ENCODE assay signal across 8 cellular contexts in genomic region chr5:150510460-150511263, GRCh38. TPM values are rescaled to one million over a fixed set of nuclear protein-coding genes. Genes with fewer than 3 reads are reported as not detected.
DNase-seq lines count a peak whose midpoint lies in the region; TF ChIP-seq lines count a peak whose summit lies in the region.
"Had no signal": no experiment of that assay in that cellular context is flagged by ENCODE, and none has a peak within 500 bp of the region (broad histone marks: within the 10 kb centered on the region; RNA-seq: fewer than 3 reads in every experiment).

No MANE protein-coding gene starts in this region.

- no peak overlapping the region for H3K14ac ChIP-seq in mesenchymal stem cell (ENCODE audit: low read length in 2 of 2)

- H3K27ac ChIP-seq in mesenchymal stem cell (ENCODE audit: low read length, poor library complexity, severe bottlenecking) (peak overlapping the region; percentile 55), substantia nigra (ENCODE audit: low read depth, low read length, poor library complexity, severe bottlenecking) (peak overlapping the region; percentile 65)

- H3K4me3 Mint-ChIP-seq in dendritic cell treated with granulocyte-macrophage colony-stimulating factor and Interleukin-4, amounts not matched to agents 40 ng/mL and 50 ng/mL, for 4 days = no peak overlapping the region

- H3K27me3 ChIP-seq in mesenchymal stem cell (ENCODE audit: control insufficient read depth in 1 of 2, insufficient read depth in 1 of 2, low read length in 2 of 2) = no peaks in the 10 kb centered on the region

- no peak overlapping the region for H3K23ac ChIP-seq in mesenchymal stem cell (ENCODE audit: low read length in 2 of 2)

- peak overlapping the region; percentile 15 for H4K8ac ChIP-seq in mesenchymal stem cell (ENCODE audit: low read length)

- H3K4me1 Mint-ChIP-seq in dendritic cell treated with granulocyte-macrophage colony-stimulating factor and Interleukin-4, amounts not matched to agents 40 ng/mL and 50 ng/mL, for 4 days (ENCODE audit: low read depth) = peaks cover 53% of the 10 kb centered on the region

- peak; percentile 31 for DNase-seq in M059J (ENCODE audit: low read depth)
- DNase-seq in mesenchymal stem cell = no peak
- DNase-seq in substantia nigra (lab: John Stamatoyannopoulos, UW) = no peak
- no peak for DNase-seq in lower leg skin (ENCODE audit: low spot score in 2 of 2)
- no peak for DNase-seq in T1000 (lab: John Stamatoyannopoulos, UW)
- no peak for DNase-seq in activated CD4-positive, alpha-beta T cell treated with anti-CD3 and anti-CD28 coated beads for 4 hours
- DNase-seq: NCI-H1105 treated with DMSO at 0.1 percent for 48 hours had no signal

- H2BK12ac ChIP-seq in mesenchymal stem cell (ENCODE audit: low read length in 2 of 2) = peak overlapping the region in 1 of 2 experiments; percentile 56

- H3K4me3 ChIP-seq in mesenchymal stem cell (ENCODE audit: insufficient read depth in 1 of 2, low read depth in 1 of 2, low read length in 2 of 2) = no peak overlapping the region
- H3K4me3 ChIP-seq in lower leg skin (ENCODE audit: low read depth, poor library complexity, severe bottlenecking) = no peak overlapping the region

- no peak overlapping the region for H2BK15ac ChIP-seq in mesenchymal stem cell (ENCODE audit: low read depth, poor library complexity, severe bottlenecking)

- no peak overlapping the region for H3K4me2 ChIP-seq in mesenchymal stem cell (ENCODE audit: low read length, poor library complexity, severe bottlenecking)

- peak overlapping the region; percentile 69 for H3K9ac ChIP-seq in mesenchymal stem cell (ENCODE audit: low read length)

- peak overlapping the region; percentile 12 for H3K27ac Mint-ChIP-seq in dendritic cell treated with granulocyte-macrophage colony-stimulating factor and Interleukin-4, amounts not matched to agents 40 ng/mL and 50 ng/mL, for 4 days

- no peak overlapping the region for H2BK5ac ChIP-seq in mesenchymal stem cell (ENCODE audit: low read depth, low read length, poor library complexity, severe bottlenecking)

- H3K79me1 ChIP-seq in mesenchymal stem cell (replicated peaks; ENCODE audit: low read length, poor library complexity, severe bottlenecking) = no peaks in the 10 kb centered on the region

- H2AFZ ChIP-seq in mesenchymal stem cell (ENCODE audit: low read depth, low read length) = no peak overlapping the region

- no peak overlapping the region for H3K4ac ChIP-seq in mesenchymal stem cell (ENCODE audit: low read depth in 1 of 2, low read length in 2 of 2)

- H4K91ac ChIP-seq in mesenchymal stem cell (ENCODE audit: low read length) = no peak overlapping the region

- H3K4me1 ChIP-seq in mesenchymal stem cell (ENCODE audit: control insufficient read depth, insufficient read depth, low read depth, low read length) = peaks cover 64% of the 10 kb centered on the region

- TF ChIP-seq POLR2A in lower leg skin (IDR thresholded peaks at IDR 0.05) = no peak

- intact Hi-C loops in dendritic cell treated with granulocyte-macrophage colony-stimulating factor and Interleukin-4, amounts not matched to agents 40 ng/mL and 50 ng/mL, for 4 days (cut with micrococcal nuclease) = no loop called here
- intact Hi-C loops in lower leg skin (cut with DNase I; ENCODE audit: low total_unique reads) = no loop called here

- H3K18ac ChIP-seq in mesenchymal stem cell (ENCODE audit: low read depth in 1 of 2, low read length in 2 of 2) = no peak overlapping the region

- H2AK5ac ChIP-seq in mesenchymal stem cell (ENCODE audit: low read length, severe bottlenecking) = peak overlapping the region; percentile 53

- WGBS in mesenchymal stem cell = 75% methylated on average over 11 of the region's 12 CpGs
- WGBS in lower leg skin, 2 donors = 75 to 78% methylated on average over 12 of the region's 12 CpGs

- H2BK120ac ChIP-seq in mesenchymal stem cell (ENCODE audit: low read depth, low read length) = no peak overlapping the region

- H3K9me3 ChIP-seq in mesenchymal stem cell (ENCODE audit: control insufficient read depth, low read length) = no peaks in the 10 kb centered on the region

- peaks cover 6 to 44% of the 10 kb centered on the region in 2 experiments for H3K36me3 ChIP-seq in mesenchymal stem cell (ENCODE audit: control insufficient read depth in 1 of 2, insufficient read depth in 2 of 2, low read depth in 1 of 2, low read length in 2 of 2)

- H3K27me3 Mint-ChIP-seq in dendritic cell treated with granulocyte-macrophage colony-stimulating factor and Interleukin-4, amounts not matched to agents 40 ng/mL and 50 ng/mL, for 4 days = no peaks in the 10 kb centered on the region

- peaks cover 5% of the 10 kb centered on the region for H3K36me3 Mint-ChIP-seq in dendritic cell treated with granulocyte-macrophage colony-stimulating factor and Interleukin-4, amounts not matched to agents 40 ng/mL and 50 ng/mL, for 4 days (ENCODE audit: low read depth)

- no peak for TF ChIP-seq CTCF in lower leg skin (IDR thresholded peaks at IDR 0.05)

- no peaks in the 10 kb centered on the region for H3K9me3 Mint-ChIP-seq in dendritic cell treated with granulocyte-macrophage colony-stimulating factor and Interleukin-4, amounts not matched to agents 40 ng/mL and 50 ng/mL, for 4 days

RNA-seq across cellular contexts. Expression of gene NDST1, which starts 2.7 kb away (rescaled TPM):
- total RNA-seq in M059J (2014; rRNA removed; shearing (Covaris generic)) = 24.3 and 44.2 TPM in 2 replicates
- 64.3 TPM for polyA plus RNA-seq in mesenchymal stem cell (2013, experiment 1 of 2)
- 64.6 TPM for polyA plus RNA-seq in mesenchymal stem cell (2013, experiment 2 of 2)
- total RNA-seq in lower leg skin = 100 to 1,000 TPM in 3 of 4 donors, 10 to 100 TPM in 1; 62.9 to 127 (median 115) TPM
